Comparison of ENCODE assay signal across 15 cellular contexts in the genomic region with DNA sequence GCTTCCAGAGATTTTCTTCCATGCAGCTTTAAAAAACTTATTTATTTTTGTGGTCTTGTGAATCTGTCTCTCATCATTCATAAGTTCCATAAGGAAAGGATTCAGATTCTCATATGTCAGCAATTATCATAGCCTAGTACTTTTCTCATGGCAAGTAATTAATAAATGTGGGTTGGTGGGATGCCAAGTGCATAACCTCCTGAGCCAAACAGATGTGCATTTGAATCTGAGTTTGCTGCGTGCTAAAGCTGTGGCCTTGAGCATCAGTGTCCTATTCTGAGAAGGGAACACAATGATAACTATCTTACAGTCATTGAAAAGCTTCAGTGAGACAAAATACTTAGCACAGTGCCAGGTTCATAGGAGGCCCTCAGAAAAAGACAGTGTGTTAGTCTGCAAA.
"Had no signal": no experiment of that assay in that cellular context is flagged by ENCODE, and none has a peak within 500 bp of the region (broad histone marks: within the 10 kb centered on the region; RNA-seq: fewer than 3 reads in every experiment).

No MANE protein-coding gene starts in this region.

- H3K27ac ChIP-seq: brain microvascular endothelial cell, heart left ventricle, pancreas, thoracic aorta had no signal

- FAIRE-seq: keratinocyte, pancreas had no signal

- H3K27me3 ChIP-seq: brain microvascular endothelial cell, heart left ventricle, pancreas had no signal

- H3K36me3 ChIP-seq: brain microvascular endothelial cell, heart left ventricle, pancreas, thoracic aorta had no signal

- ATAC-seq: activated naive CD4-positive, alpha-beta T cell treated with anti-CD3 and anti-CD28 coated beads, Interleukin-2, amount 50 U/mL, for 72 hours; activated T-cell treated with anti-CD3 and anti-CD28 coated beads, Interleukin-2, amount 50 U/mL, for 4 hours; effector memory CD8-positive, alpha-beta T cell; heart left ventricle; pancreas; stimulated activated naive CD8-positive, alpha-beta T cell treated with anti-CD3 and anti-CD28 coated beads, Interleukin-15, amount 100 ng/mL, for 72 hours had no signal

- DNase-seq: activated CD4-positive, alpha-beta T cell treated with anti-CD3 and anti-CD28 coated beads for 1 hour; activated CD4-positive, alpha-beta T cell treated with anti-CD3 and anti-CD28 coated beads, Interleukin-2, amount 50 U/mL, for 48 hours; activated effector memory CD4-positive, alpha-beta T cell treated with anti-CD3 and anti-CD28 coated beads, Interleukin-2, amount 50 U/mL, for 16 hours; activated T-cell treated with anti-CD3 and anti-CD28 coated beads, Interleukin-2, amount 50 U/mL, for 4 hours; brain microvascular endothelial cell; effector memory CD8-positive, alpha-beta T cell; foreskin melanocyte; heart left ventricle; pancreas; stimulated activated CD4-positive, alpha-beta T cell treated with anti-CD3 and anti-CD28 coated beads, Interleukin-4, amount 100 ng/mL, for 1 hour; stimulated activated CD8-positive, alpha-beta memory T cell treated with anti-CD3 and anti-CD28 coated beads, Interleukin-4, amount 100 ng/mL, for 48 hours; stimulated activated naive CD8-positive, alpha-beta T cell treated with anti-CD3 and anti-CD28 coated beads, Interleukin-15, amount 100 ng/mL, for 72 hours had no signal

- H3K4me3 ChIP-seq: heart left ventricle, pancreas, thoracic aorta had no signal

- H3K9me3 ChIP-seq: pancreas, thoracic aorta had no signal

- H3K4me1 ChIP-seq: pancreas had no signal
